Comparison of ENCODE assay signal across 30 cellular contexts in the genomic region with DNA sequence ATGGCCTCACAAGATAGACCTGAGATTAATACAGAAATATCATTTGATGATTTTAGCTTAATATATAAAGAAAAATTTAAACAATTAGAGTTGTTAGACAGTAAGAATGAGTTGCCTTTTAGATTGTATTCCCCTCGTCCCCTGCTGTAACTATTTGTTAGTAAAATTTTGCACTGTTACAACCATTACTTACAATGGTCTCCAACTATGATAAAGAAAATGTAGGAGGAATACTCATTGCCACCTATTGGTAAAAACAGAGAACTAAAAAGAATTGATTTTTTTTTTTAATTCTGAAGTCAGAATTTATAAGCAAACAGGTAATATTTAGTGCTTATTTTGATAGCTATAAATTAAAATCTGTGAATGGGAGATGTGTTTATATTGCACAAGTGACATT.
DNase-seq lines count a peak whose midpoint lies in the region; ATAC-seq, FAIRE-seq and TF ChIP-seq lines count a peak whose summit lies in the region.
"Had no signal": no experiment of that assay in that cellular context is flagged by ENCODE, and none has a peak within 500 bp of the region (broad histone marks: within the 10 kb centered on the region; RNA-seq: fewer than 3 reads in every experiment).

No MANE protein-coding gene starts in this region.

- no peak overlapping the region for H3K4me3 ChIP-seq in cardiac muscle cell
- H3K4me3 ChIP-seq: A549, body of pancreas, left ventricle myocardium inferior, prostate gland, SJCRH30, stomach, uterus had no signal

- H3K27me3 Mint-ChIP-seq in natural killer cell treated with Interleukin-12 subunit alpha and Interleukin-12 subunit beta and Interleukin-15 and Interleukin-18, amount 100 ng/mL, for 72 hours: no peaks in the 10 kb centered on the region
- H3K27me3 Mint-ChIP-seq: activated naive CD4-positive, alpha-beta T cell treated with anti-CD3 and anti-CD28 coated beads, Interleukin-2, amount 10 ng/mL, durations not matched to agents 7 days and 5 days; activated T-helper 17 cell treated with anti-CD3 and anti-CD28 coated beads, Interleukin-2, amount 50 U/mL, for 72 hours; B cell had no signal

- POLR2A ChIA-PET in RWPE1 (lab: Yijun Ruan, JAX; ENCODE audit: low non-redundant PET): no interaction called here

- peak; percentile 13 for FAIRE-seq in frontal cortex (lab: Jason Lieb, UNC)
- FAIRE-seq: A549, GM19239 had no signal

- no peak for ATAC-seq in left cardiac atrium
- no peak for ATAC-seq in natural killer cell treated with Interleukin-12 subunit alpha and Interleukin-12 subunit beta and Interleukin-15 and Interleukin-18, amount 100 ng/mL, for 72 hours
- ATAC-seq: A549; activated T-helper 17 cell treated with anti-CD3 and anti-CD28 coated beads, Interleukin-2, amount 50 U/mL, for 72 hours; body of pancreas; sciatic nerve had no signal

- H3K36me3 Mint-ChIP-seq in natural killer cell treated with Interleukin-12 subunit alpha and Interleukin-12 subunit beta and Interleukin-15 and Interleukin-18, amount 100 ng/mL, for 72 hours: no peaks in the 10 kb centered on the region
- H3K36me3 Mint-ChIP-seq: activated naive CD4-positive, alpha-beta T cell treated with anti-CD3 and anti-CD28 coated beads, Interleukin-2, amount 10 ng/mL, durations not matched to agents 7 days and 5 days had no signal

- H3K27me3 ChIP-seq in cardiac muscle cell: no peaks in the 10 kb centered on the region
- H3K27me3 ChIP-seq: body of pancreas, neutrophil, SJCRH30, stomach, uterus had no signal

- peak; percentile 3 for TF ChIP-seq CTCF in cardiac muscle cell (IDR thresholded peaks at IDR 0.05; ENCODE audit: low read depth, low read length)
- peak; percentile 28; the same call in 1 of the 2 replicates for TF ChIP-seq CTCF in RWPE1 (conservative IDR thresholded peaks at IDR 0.05; ENCODE audit: low read depth)

- no peak overlapping the region for H3K27ac ChIP-seq in cardiac muscle cell
- H3K27ac ChIP-seq in RWPE1: no peak overlapping the region
- H3K27ac ChIP-seq: A549, body of pancreas, left ventricle myocardium inferior, neutrophil, prostate gland, SJCRH30, stomach, uterus had no signal

- no peak overlapping the region for H3K4me3 Mint-ChIP-seq in natural killer cell treated with Interleukin-12 subunit alpha and Interleukin-12 subunit beta and Interleukin-15 and Interleukin-18, amount 100 ng/mL, for 72 hours
- H3K4me3 Mint-ChIP-seq: activated naive CD4-positive, alpha-beta T cell treated with anti-CD3 and anti-CD28 coated beads, Interleukin-2, amount 10 ng/mL, durations not matched to agents 7 days and 5 days; activated T-helper 17 cell treated with anti-CD3 and anti-CD28 coated beads, Interleukin-2, amount 50 U/mL, for 72 hours; B cell had no signal

- H3K36me3 ChIP-seq in cardiac muscle cell: no peaks in the 10 kb centered on the region
- H3K36me3 ChIP-seq: left ventricle myocardium inferior, neutrophil, prostate gland, SJCRH30, stomach, uterus had no signal

- CTCF ChIA-PET in RWPE1 (lab: Yijun Ruan, JAX): interaction anchor here (0.7 kb wide), 1 partner anchor 231 kb away, joined by 3 read pairs; no protein-coding TSS in a partner anchor

- H3K4me1 ChIP-seq in cardiac muscle cell (ENCODE audit: low read depth): no peaks in the 10 kb centered on the region
- H3K4me1 ChIP-seq: A549, body of pancreas, prostate gland, uterus had no signal

- no peaks in the 10 kb centered on the region for H3K4me1 Mint-ChIP-seq in natural killer cell treated with Interleukin-12 subunit alpha and Interleukin-12 subunit beta and Interleukin-15 and Interleukin-18, amount 100 ng/mL, for 72 hours (ENCODE audit: low read depth in 2 of 2)
- H3K4me1 Mint-ChIP-seq: activated naive CD4-positive, alpha-beta T cell treated with anti-CD3 and anti-CD28 coated beads, Interleukin-2, amount 10 ng/mL, durations not matched to agents 7 days and 5 days; activated T-helper 17 cell treated with anti-CD3 and anti-CD28 coated beads, Interleukin-2, amount 50 U/mL, for 72 hours; B cell had no signal

- no peaks in the 10 kb centered on the region for H3K9me3 ChIP-seq in cardiac muscle cell (ENCODE audit: low read depth)
- H3K9me3 ChIP-seq: A549, body of pancreas, left ventricle myocardium inferior, neutrophil, prostate gland, SJCRH30, stomach, uterus had no signal

- intact Hi-C loops in left cardiac atrium (cut with DNase I) (no loop called here), posterior vena cava (cut with DNase I) (no loop called here)

- DNase-seq in cardiac muscle cell (ENCODE audit: low read depth in 1 of 2, low spot score in 1 of 2) (no peak), left cardiac atrium (no peak), RWPE1 (ENCODE audit: low spot score) (no peak), frontal cortex (ENCODE audit: low spot score in 2 of 2) (no peak), T-helper 9 cell (no peak), hippocampal formation (lab: John Stamatoyannopoulos, UW) (no peak), posterior vena cava (ENCODE audit: low spot score) (no peak)
- no peak for DNase-seq in natural killer cell treated with Interleukin-12 subunit alpha and Interleukin-12 subunit beta and Interleukin-15 and Interleukin-18, amount 100 ng/mL, for 72 hours (ENCODE audit: low spot score)
- DNase-seq: activated CD4-positive, alpha-beta T cell treated with anti-CD3 and anti-CD28 coated beads for 48 hours; activated naive CD4-positive, alpha-beta T cell treated with anti-CD3 and anti-CD28 coated beads, Interleukin-2, amount 10 ng/mL, durations not matched to agents 7 days and 5 days; body of pancreas; DND-41; islet precursor cell; KBM-7; left ventricle myocardium inferior; NCI-H1417; NCI-H2029 treated with DMSO at 0.1 percent for 48 hours; NCI-H2227 treated with DMSO at 0.1 percent for 48 hours; SJCRH30; stimulated activated CD4-positive, alpha-beta T cell treated with anti-CD3 and anti-CD28 coated beads, Interleukin-12 subunit alpha, Interleukin-12 subunit beta, amount 100 ng/mL, for 4 hours; stimulated activated CD4-positive, alpha-beta T cell treated with anti-CD3 and anti-CD28 coated beads, Interleukin-2, amount 100 ng/mL, for 48 hours; stomach; uterus had no signal

- peaks cover 16% of the 10 kb centered on the region for H3K9me3 Mint-ChIP-seq in natural killer cell treated with Interleukin-12 subunit alpha and Interleukin-12 subunit beta and Interleukin-15 and Interleukin-18, amount 100 ng/mL, for 72 hours
- H3K9me3 Mint-ChIP-seq: activated naive CD4-positive, alpha-beta T cell treated with anti-CD3 and anti-CD28 coated beads, Interleukin-2, amount 10 ng/mL, durations not matched to agents 7 days and 5 days had no signal

- H3K27ac Mint-ChIP-seq in natural killer cell treated with Interleukin-12 subunit alpha and Interleukin-12 subunit beta and Interleukin-15 and Interleukin-18, amount 100 ng/mL, for 72 hours: no peak overlapping the region
- H3K27ac Mint-ChIP-seq: activated naive CD4-positive, alpha-beta T cell treated with anti-CD3 and anti-CD28 coated beads, Interleukin-2, amount 10 ng/mL, durations not matched to agents 7 days and 5 days; activated T-helper 17 cell treated with anti-CD3 and anti-CD28 coated beads, Interleukin-2, amount 50 U/mL, for 72 hours; B cell had no signal
